ENCODE assay signal across 1 cellular context in genomic region chr7:100607111-100607510, GRCh38.
TF ChIP-seq lines count a peak whose summit lies in the region.

No MANE protein-coding gene starts in this region.

TF ChIP-seq in K562, 482 proteins besides CTCF, POLR2A, EP300 and RAD21:
- TF ChIP-seq ELF2 (CRISPR knock-in tag; IDR thresholded peaks at IDR 0.05): no peak
- TF ChIP-seq BRF1 (IDR thresholded peaks at IDR 0.05; ENCODE audit: borderline replicate concordance, extremely low read depth, insufficient read length): no peak
- TF ChIP-seq ZKSCAN1 (IDR thresholded peaks at IDR 0.05; ENCODE audit: low read depth, low read length): peak; percentile 70; the same call in 1 of the 2 replicates
- TF ChIP-seq STAT5B (CRISPR knock-in tag; IDR thresholded peaks at IDR 0.05): no peak
- no peak for TF ChIP-seq NUFIP1 (IDR thresholded peaks at IDR 0.05; ENCODE audit: partially characterized antibody)
- 0 out of 2 replicates have a peak, but pooled peaks have one; percentile 9 for TF ChIP-seq ZNF384 (IDR thresholded peaks at IDR 0.05; ENCODE audit: low read depth, low read length)
